Comparison of ENCODE assay signal across 8 cellular contexts in the genomic region with DNA sequence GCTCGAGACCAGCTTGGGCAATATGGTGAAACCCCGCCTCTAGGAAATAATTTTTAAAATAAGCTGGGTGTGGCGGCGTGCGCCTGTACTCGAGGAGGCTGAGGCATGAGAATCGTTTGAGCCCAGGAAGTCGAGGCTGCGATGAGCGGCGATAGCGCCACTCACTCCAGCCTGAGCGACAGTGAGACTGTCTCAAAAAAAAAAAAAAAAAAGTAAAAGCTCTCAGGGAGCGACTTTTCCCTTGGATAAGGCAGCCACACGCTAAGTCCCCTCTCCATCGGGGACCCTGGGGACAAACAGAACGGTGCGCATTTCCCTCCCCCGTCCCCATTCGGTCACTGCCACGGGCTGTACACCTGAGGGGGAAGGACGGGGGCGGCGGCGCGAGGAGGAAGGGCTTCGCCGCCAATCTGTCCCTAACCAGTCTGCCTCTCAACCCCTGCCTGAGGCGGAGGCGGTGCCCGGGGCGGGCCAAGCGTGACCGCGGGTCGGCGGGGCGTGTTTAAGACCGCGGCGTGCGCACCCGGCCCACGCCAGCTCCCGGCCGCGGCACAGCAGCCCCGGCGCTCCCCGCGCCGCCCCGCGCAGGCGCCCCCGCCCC. TPM values are rescaled to one million over a fixed set of nuclear protein-coding genes. Genes with fewer than 3 reads are reported as not detected.
DNase-seq lines count a peak whose midpoint lies in the region; ATAC-seq and TF ChIP-seq lines count a peak whose summit lies in the region.

A gene (plus strand): TSS at position 531 of the 601 bp plus-strand sequence. CDS start 107 bp downstream, outside the sequence.

- H3K36me3 ChIP-seq in A673 (ENCODE audit: insufficient read depth, low read length, poor library complexity, severe bottlenecking) (no peaks in the 10 kb centered on the region), SJCRH30 (no peaks in the 10 kb centered on the region), ovary (no peaks in the 10 kb centered on the region), tibial nerve (no peaks in the 10 kb centered on the region)

- H3K27me3 Mint-ChIP-seq in activated naive CD4-positive, alpha-beta T cell treated with anti-CD3 and anti-CD28 coated beads, Interleukin-2, amount 50 U/mL, for 24 hours: peaks cover 20% of the 10 kb centered on the region
- H3K27me3 Mint-ChIP-seq in glutamatergic neuron (ENCODE audit: unreplicated experiment): peaks cover 7% of the 10 kb centered on the region

- H3K4me3 ChIP-seq in A673 (ENCODE audit: low read depth, low read length, poor library complexity, severe bottlenecking): peak within 1 kb of the TSS; percentile 54
- peak within 1 kb of the TSS; percentile 75 for H3K4me3 ChIP-seq in SJCRH30
- H3K4me3 ChIP-seq in ovary: peak within 1 kb of the TSS; percentile 55
- peak within 1 kb of the TSS; percentile 35 to 90 (median 72) for H3K4me3 ChIP-seq in tibial nerve

- H3K9me3 Mint-ChIP-seq in activated naive CD4-positive, alpha-beta T cell treated with anti-CD3 and anti-CD28 coated beads, Interleukin-2, amount 50 U/mL, for 24 hours: no peaks in the 10 kb centered on the region
- H3K9me3 Mint-ChIP-seq in glutamatergic neuron (ENCODE audit: unreplicated experiment): no peaks in the 10 kb centered on the region

- in situ Hi-C loops in GM18951 (cut with MboI; ENCODE audit: low sequenced_read_pairs, unreplicated experiment): no loop called here

- no peaks in the 10 kb centered on the region for H3K36me3 Mint-ChIP-seq in activated naive CD4-positive, alpha-beta T cell treated with anti-CD3 and anti-CD28 coated beads, Interleukin-2, amount 50 U/mL, for 24 hours
- no peaks in the 10 kb centered on the region for H3K36me3 Mint-ChIP-seq in glutamatergic neuron (ENCODE audit: unreplicated experiment)

- peak within 1 kb of the TSS; percentile 94 for H3K4me3 Mint-ChIP-seq in activated naive CD4-positive, alpha-beta T cell treated with anti-CD3 and anti-CD28 coated beads, Interleukin-2, amount 50 U/mL, for 24 hours
- H3K4me3 Mint-ChIP-seq in glutamatergic neuron (ENCODE audit: unreplicated experiment): peak within 1 kb of the TSS; percentile 83

- peak; percentile 59 for ATAC-seq in HG03342 (IDR thresholded peaks at IDR 0.05; ENCODE audit: unreplicated experiment)

- TF ChIP-seq CTCF in A673 (conservative IDR thresholded peaks at IDR 0.05; ENCODE audit: low read depth, low read length) (no peak), glutamatergic neuron (IDR thresholded peaks at IDR 0.05; ENCODE audit: partially characterized antibody, unreplicated experiment) (no peak), ovary (IDR thresholded peaks at IDR 0.05) (no peak), tibial nerve (IDR thresholded peaks at IDR 0.05) (no peak)

- H3K27ac Mint-ChIP-seq in activated naive CD4-positive, alpha-beta T cell treated with anti-CD3 and anti-CD28 coated beads, Interleukin-2, amount 50 U/mL, for 24 hours: peak within 1 kb of the TSS; percentile 62
- no peak within 1 kb of the TSS for H3K27ac Mint-ChIP-seq in glutamatergic neuron (ENCODE audit: unreplicated experiment)

- H3K4me1 ChIP-seq in A673 (ENCODE audit: insufficient read depth, low read length, poor library complexity, severe bottlenecking) (peaks cover 11% of the 10 kb centered on the region), SJCRH30 (peaks cover 17% of the 10 kb centered on the region), ovary (ENCODE audit: insufficient read depth) (peaks cover 25% of the 10 kb centered on the region), tibial nerve (peaks cover 0 to 53% (median 18%) of the 10 kb centered on the region in 4 donors)

- no peaks in the 10 kb centered on the region for H3K9me3 ChIP-seq in A673 (ENCODE audit: low read depth, low read length, poor library complexity, severe bottlenecking)
- no peaks in the 10 kb centered on the region for H3K9me3 ChIP-seq in SJCRH30 (replicated peaks)
- no peaks in the 10 kb centered on the region for H3K9me3 ChIP-seq in ovary
- peaks cover 0 to 4% (median 0%) of the 10 kb centered on the region in 4 donors for H3K9me3 ChIP-seq in tibial nerve

- TF ChIP-seq EP300 in ovary (IDR thresholded peaks at IDR 0.05) (no peak), tibial nerve (IDR thresholded peaks at IDR 0.05) (no peak)

- H3K4me1 Mint-ChIP-seq in activated naive CD4-positive, alpha-beta T cell treated with anti-CD3 and anti-CD28 coated beads, Interleukin-2, amount 50 U/mL, for 24 hours: peaks cover 27% of the 10 kb centered on the region
- H3K4me1 Mint-ChIP-seq in glutamatergic neuron (ENCODE audit: low read depth, unreplicated experiment): peaks cover 6% of the 10 kb centered on the region

- DNase-seq in A673 (ENCODE audit: low spot score) (peak; percentile 53), SJCRH30 (peak; percentile 76 to 77), glutamatergic neuron (peak; percentile 78), ovary (peak; percentile 81 to 88 (median 83)), tibial nerve (ENCODE audit: low spot score in 2 of 2) (peak; percentile 56 to 68)

- no peaks in the 10 kb centered on the region for H3K27me3 ChIP-seq in A673 (replicated peaks; ENCODE audit: insufficient read depth, low read depth, low read length, poor library complexity)
- no peaks in the 10 kb centered on the region for H3K27me3 ChIP-seq in SJCRH30
- no peaks in the 10 kb centered on the region for H3K27me3 ChIP-seq in ovary
- no peaks in the 10 kb centered on the region for H3K27me3 ChIP-seq in tibial nerve

- CTCF ChIA-PET in A673 (lab: Charles Lee): interaction anchor here (0.6 kb wide), 1 partner anchor 35 kb away, joined by 3 read pairs; no protein-coding TSS in a partner anchor

- no peak within 1 kb of the TSS for H3K27ac ChIP-seq in A673 (ENCODE audit: low read depth, low read length, poor library complexity, severe bottlenecking)
- H3K27ac ChIP-seq in SJCRH30: peak within 1 kb of the TSS; percentile 75
- H3K27ac ChIP-seq in ovary: peak within 1 kb of the TSS; percentile 76 to 86
- H3K27ac ChIP-seq in tibial nerve: peak within 1 kb of the TSS; percentile 21 to 87 (median 70)

- WGBS in ovary, 3 donors: 13 to 19% (median 13%) methylated on average over 50 to 56 of the region's 56 CpGs
- WGBS in tibial nerve, 2 donors: 13 to 20% methylated on average over 32 to 44 of the region's 56 CpGs

- intact Hi-C loops in A673 (cut with micrococcal nuclease; ENCODE audit: unreplicated experiment): no loop called here
- intact Hi-C loops in ovary (cut with DNase I): no loop called here

- TF ChIP-seq POLR2A in GM18951 (IDR thresholded peaks at IDR 0.05; ENCODE audit: extremely low read depth, insufficient read depth, insufficient read length) (peak; percentile 39), ovary (IDR thresholded peaks at IDR 0.05) (peak; percentile 29), tibial nerve (IDR thresholded peaks at IDR 0.05) (peak in 1 of 2 donors; percentile 26)

- POLR2A ChIA-PET in A673 (lab: Charles Lee; ENCODE audit: low non-redundant PET): no interaction called here

- BruUV-seq in A673 (replicated peaks; lab: Mats Ljungman, UMichigan): no TSS peak

RNA-seq across cellular contexts. Expression of the gene that starts here (rescaled TPM):
- total RNA-seq in A673 (2021): 0.32 and 0.76 TPM in 2 replicates
- total RNA-seq in SJCRH30 (2014; rRNA removed; shearing (Covaris generic)): 28.7 and 29.3 TPM in 2 replicates
- total RNA-seq in glutamatergic neuron (ENCODE audit: unreplicated experiment): 5.0 TPM
- total RNA-seq in ovary: 10 to 100 TPM; 18.6 to 49.4 (median 35.1) TPM
- 10 to 100 TPM; 32.5 to 50.2 TPM for polyA plus RNA-seq in ovary
- total RNA-seq in tibial nerve: 10 to 100 TPM; 14.0 to 21.8 (median 15.8) TPM

Comparison
In these comparisons a context has a peak if more than half of its experiments do, and no peak if none do; other contexts are left out.
1. Peak in DNase-seq and H3K4me3 ChIP-seq in A673; RNA of the gene not detected or under 1 TPM.